17 cellular contexts compared by ENCODE assay signal in the genomic region with DNA sequence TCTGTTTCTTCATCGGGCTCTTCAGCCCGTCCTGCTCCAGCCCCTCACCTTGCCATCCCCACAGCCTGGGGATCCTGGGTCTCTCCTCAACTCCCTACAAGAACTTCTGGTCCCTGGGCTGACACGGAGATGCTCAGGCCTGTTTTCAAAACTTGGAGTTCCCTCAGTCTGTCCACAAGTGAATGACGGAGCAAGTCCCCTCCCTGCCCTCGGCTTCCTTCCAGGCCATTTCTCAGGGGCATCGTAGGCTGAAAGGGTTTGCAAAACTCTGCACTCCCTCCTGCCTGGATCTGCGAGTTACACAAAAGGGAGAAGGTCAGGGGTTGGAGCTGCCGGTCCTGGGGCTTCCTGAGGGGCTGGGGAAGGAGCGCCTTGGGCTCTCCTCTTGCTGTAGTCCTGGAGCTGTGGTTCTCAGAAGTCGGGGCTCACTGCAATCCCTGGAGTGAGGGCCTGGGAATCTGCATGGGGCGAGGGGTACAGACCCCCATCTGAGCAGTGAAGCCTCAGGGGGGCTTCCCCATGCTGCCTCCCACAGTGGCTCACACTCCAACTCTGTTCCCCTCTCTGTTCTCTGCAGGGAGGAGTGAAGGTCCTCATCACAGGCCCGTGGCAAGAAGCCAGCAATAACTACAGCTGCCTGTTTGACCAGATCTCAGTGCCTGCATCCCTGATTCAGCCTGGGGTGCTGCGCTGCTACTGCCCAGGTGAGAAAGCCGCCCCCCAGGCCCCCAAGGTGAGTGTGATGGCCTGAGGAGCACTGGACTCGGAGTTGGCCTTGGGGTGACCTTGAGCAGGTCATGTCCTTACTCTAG.
DNase-seq lines count a peak whose midpoint lies in the region; ATAC-seq, FAIRE-seq and TF ChIP-seq lines count a peak whose summit lies in the region.
"Had no signal": no experiment of that assay in that cellular context is flagged by ENCODE, and none has a peak within 500 bp of the region (broad histone marks: within the 10 kb centered on the region; RNA-seq: fewer than 3 reads in every experiment).

No MANE protein-coding gene starts in this region.

- POLR2A ChIA-PET in K562 (lab: Yijun Ruan, JAX): interaction anchor here (1.0 kb wide), 1 partner anchor 85 kb away, joined by 4 read pairs; no protein-coding TSS in a partner anchor

- H3K4me3 Mint-ChIP-seq in stimulated activated effector memory CD8-positive, alpha-beta T cell treated with anti-CD3 and anti-CD28 coated beads, Interleukin-12 subunit alpha, Interleukin-12 subunit beta, amount 100 ng/mL, for 72 hours: peak overlapping the region; percentile 58
- H3K4me3 Mint-ChIP-seq: activated CD4-positive, alpha-beta memory T cell treated with anti-CD3 and anti-CD28 coated beads, Interleukin-2, amount 10 ng/mL, durations not matched to agents 7 days and 5 days had no signal

- H3K79me2 ChIP-seq in K562 (ENCODE audit: control insufficient read depth, insufficient read depth, low read length): no peaks in the 10 kb centered on the region

- BruUV-seq in K562 (replicated peaks; lab: Mats Ljungman, UMichigan): no TSS peak

- peaks cover 6% of the 10 kb centered on the region for H3K36me3 Mint-ChIP-seq in stimulated activated effector memory CD8-positive, alpha-beta T cell treated with anti-CD3 and anti-CD28 coated beads, Interleukin-12 subunit alpha, Interleukin-12 subunit beta, amount 100 ng/mL, for 72 hours

- H3K27ac Mint-ChIP-seq in stimulated activated effector memory CD8-positive, alpha-beta T cell treated with anti-CD3 and anti-CD28 coated beads, Interleukin-12 subunit alpha, Interleukin-12 subunit beta, amount 100 ng/mL, for 72 hours: peak overlapping the region; percentile 68
- H3K27ac Mint-ChIP-seq: activated CD4-positive, alpha-beta memory T cell treated with anti-CD3 and anti-CD28 coated beads, Interleukin-2, amount 10 ng/mL, durations not matched to agents 7 days and 5 days; effector memory CD8-positive, alpha-beta T cell had no signal

- H3K9me3 ChIP-seq in K562 (replicated peaks; ENCODE audit: control insufficient read depth, insufficient read depth, low read depth, low read length): no peaks in the 10 kb centered on the region
- H3K9me3 ChIP-seq in right cardiac atrium (ENCODE audit: control insufficient read depth, low read length): no peaks in the 10 kb centered on the region
- H3K9me3 ChIP-seq in thyroid gland: no peaks in the 10 kb centered on the region

- no peaks in the 10 kb centered on the region for H3K36me3 ChIP-seq in K562 (ENCODE audit: control insufficient read depth, insufficient read depth, low read length)
- no peaks in the 10 kb centered on the region for H3K36me3 ChIP-seq in thyroid gland

- H3K9ac ChIP-seq in K562 (ENCODE audit: insufficient read depth in 1 of 2, low read depth in 2 of 2, low read length in 2 of 2): no peak overlapping the region; a peak in 1 of 4 replicates

- H3K27me3 ChIP-seq in K562 (ENCODE audit: control insufficient read depth in 2 of 2, insufficient read depth in 2 of 2, low read length in 2 of 2) (peaks cover 12 to 45% of the 10 kb centered on the region in 2 experiments; a peak in 4 of 5 replicates), right cardiac atrium (ENCODE audit: control insufficient read depth, insufficient read depth) (no peaks in the 10 kb centered on the region), thyroid gland (no peaks in the 10 kb centered on the region)

- H3K9me3 Mint-ChIP-seq in stimulated activated effector memory CD8-positive, alpha-beta T cell treated with anti-CD3 and anti-CD28 coated beads, Interleukin-12 subunit alpha, Interleukin-12 subunit beta, amount 100 ng/mL, for 72 hours: no peaks in the 10 kb centered on the region
- H3K9me3 Mint-ChIP-seq: activated CD4-positive, alpha-beta memory T cell treated with anti-CD3 and anti-CD28 coated beads, Interleukin-2, amount 10 ng/mL, durations not matched to agents 7 days and 5 days; effector memory CD8-positive, alpha-beta T cell had no signal

- no peak overlapping the region for H3K4me2 ChIP-seq in K562 (ENCODE audit: insufficient read depth, low read length)

- WGBS in K562 (ENCODE audit: insufficient coverage, low coverage, missing lambda C conversion rate): 2% methylated on average over 15 of the region's 15 CpGs
- WGBS in right cardiac atrium: 49% methylated on average over 15 of the region's 15 CpGs
- WGBS in thyroid gland, 2 donors: 54 to 69% methylated on average over 12 of the region's 15 CpGs

- TF ChIP-seq RAD21 in K562 (CRISPR knock-in tag; conservative IDR thresholded peaks at IDR 0.05 in 1 of 2, IDR thresholded peaks at IDR 0.05 in 1 of 2): no peak

- no peak for TF ChIP-seq EP300 in K562 (IDR thresholded peaks at IDR 0.05; ENCODE audit: low read length)

- TF ChIP-seq CTCF in K562 (IDR thresholded peaks at IDR 0.05 in 2 of 3, conservative IDR thresholded peaks at IDR 0.05 in 1 of 3; ENCODE audit: insufficient read depth in 2 of 3, low read depth in 1 of 3, low read length in 3 of 3): no peak
- TF ChIP-seq CTCF in thyroid gland (IDR thresholded peaks at IDR 0.05): no peak

- H3K4me3 ChIP-seq in K562: no peak overlapping the region
- no peak overlapping the region for H3K4me3 ChIP-seq in right cardiac atrium (ENCODE audit: low read length)
- no peak overlapping the region for H3K4me3 ChIP-seq in thyroid gland (replicated peaks in 1 of 3)

- DNase-seq in NCI-H1417 (lab: John Stamatoyannopoulos, UW) (peak in 2 of 3 experiments; percentile 23 to 49), NCI-H1417 treated with DMSO at 0.1 percent for 48 hours (lab: John Stamatoyannopoulos, UW) (no peak), K562 (ENCODE audit: extremely low read depth in 1 of 4, low spot score in 3 of 4) (no peak), right cardiac atrium (peak; percentile 80 to 88 (median 84)), NOMO-1 treated with DMSO at 0.1 percent for 48 hours (lab: John Stamatoyannopoulos, UW; ENCODE audit: unreplicated experiment) (no peak), thyroid gland (no peak), ureter (ENCODE audit: low spot score) (no peak)
- DNase-seq in stimulated activated effector memory CD8-positive, alpha-beta T cell treated with anti-CD3 and anti-CD28 coated beads, Interleukin-12 subunit alpha, Interleukin-12 subunit beta, amount 100 ng/mL, for 72 hours (ENCODE audit: low spot score in 2 of 2): no peak
- DNase-seq: activated CD4-positive, alpha-beta memory T cell treated with anti-CD3 and anti-CD28 coated beads, Interleukin-2, amount 10 ng/mL, durations not matched to agents 7 days and 5 days; activated effector memory CD4-positive, alpha-beta T cell treated with anti-CD3 and anti-CD28 coated beads, Interleukin-2, amount 50 U/mL, for 16 hours; COR-L47; effector memory CD8-positive, alpha-beta T cell; kidney glomerular epithelial cell; NCI-H1694 treated with DMSO at 0.1 percent for 48 hours; NCI-H748 treated with DMSO at 0.1 percent for 48 hours; stimulated activated naive CD4-positive, alpha-beta T cell had no signal

- H4K20me1 ChIP-seq in K562 (replicated peaks; ENCODE audit: control insufficient read depth, insufficient read depth, low read length): peaks cover 17% of the 10 kb centered on the region

- no peak overlapping the region for H2AFZ ChIP-seq in K562 (ENCODE audit: low read depth, low read length)

- peaks cover 0 to 13% of the 10 kb centered on the region in 2 experiments; a peak in 1 of 5 replicates for H3K4me1 ChIP-seq in K562 (replicated peaks in 1 of 2; ENCODE audit: control insufficient read depth in 2 of 2, insufficient read depth in 2 of 2, low read length in 2 of 2)
- H3K4me1 ChIP-seq in right cardiac atrium (ENCODE audit: control insufficient read depth, insufficient read depth, low read length): peaks cover 2% of the 10 kb centered on the region
- peaks cover 0 to 10% of the 10 kb centered on the region in 2 donors for H3K4me1 ChIP-seq in thyroid gland

- in situ Hi-C loops in K562 (cut with MboI): loop anchor here (5.0 to 25.0 kb wide), 2 partner anchors 82 to 642 kb away; a partner anchor contains a TSS

- CTCF ChIA-PET in K562 (lab: Yijun Ruan, JAX; ENCODE audit: low intra/inter-chr PET ratio): interaction anchor here (0.6 to 5.0 kb wide), 4 partner anchors 76 to 662 kb away, joined by 4 to 58 read pairs (median 24); no protein-coding TSS in a partner anchor

- intact Hi-C loops in K562 (cut with micrococcal nuclease) (no loop called here), right cardiac atrium (cut with DNase I) (loop anchor here in 2 of 4 donors (2.0 to 5.0 kb wide), 2 partner anchors 82 to 232 kb away; no protein-coding TSS in a partner anchor), thyroid gland (cut with DNase I) (no loop called here)

- H3K27ac ChIP-seq in K562 (ENCODE audit: extremely low read depth, low read depth, low read length): no peak overlapping the region
- no peak overlapping the region for H3K27ac ChIP-seq in right cardiac atrium (ENCODE audit: low read length)
- H3K27ac ChIP-seq in thyroid gland: no peak overlapping the region

- no peak for TF ChIP-seq POLR2A in K562 (conservative IDR thresholded peaks at IDR 0.05)
- no peak for TF ChIP-seq POLR2A in thyroid gland (IDR thresholded peaks at IDR 0.05)

- ATAC-seq in K562 (no peak), right cardiac atrium (peak; percentile 6 to 34)
- ATAC-seq in stimulated activated effector memory CD8-positive, alpha-beta T cell treated with anti-CD3 and anti-CD28 coated beads, Interleukin-12 subunit alpha, Interleukin-12 subunit beta, amount 100 ng/mL, for 72 hours: no peak

- H3K9me1 ChIP-seq in K562 (ENCODE audit: control insufficient read depth, insufficient read depth, low read length): no peaks in the 10 kb centered on the region

- peaks cover 38% of the 10 kb centered on the region for H3K4me1 Mint-ChIP-seq in stimulated activated effector memory CD8-positive, alpha-beta T cell treated with anti-CD3 and anti-CD28 coated beads, Interleukin-12 subunit alpha, Interleukin-12 subunit beta, amount 100 ng/mL, for 72 hours

- FAIRE-seq in K562 (lab: Jason Lieb, UNC): no peak
- FAIRE-seq: frontal cortex had no signal

TF ChIP-seq in K562, 482 proteins besides CTCF, POLR2A, EP300 and RAD21 (continues in another document):
- no peak for TF ChIP-seq CSDE1 (IDR thresholded peaks at IDR 0.05)

Comparison
In these comparisons a context has a peak if more than half of its experiments do, and no peak if none do; other contexts are left out.
1. DNase-seq: peak in NCI-H1417 (2 of 3) and right cardiac atrium (3 of 3); none in NCI-H1417 treated with DMSO at 0.1 percent for 48 hours (single experiment), K562 (0 of 4), stimulated activated effector memory CD8-positive, alpha-beta T cell treated with anti-CD3 and anti-CD28 coated beads, Interleukin-12 subunit alpha, Interleukin-12 subunit beta, amount 100 ng/mL, for 72 hours (0 of 2), NOMO-1 treated with DMSO at 0.1 percent for 48 hours (single experiment), thyroid gland (0 of 2) and ureter (single experiment).
2. ATAC-seq: peak in right cardiac atrium (2 of 2); none in K562 (single experiment) and stimulated activated effector memory CD8-positive, alpha-beta T cell treated with anti-CD3 and anti-CD28 coated beads, Interleukin-12 subunit alpha, Interleukin-12 subunit beta, amount 100 ng/mL, for 72 hours (single experiment).